1 cellular context compared by ENCODE assay signal in the genomic region with DNA sequence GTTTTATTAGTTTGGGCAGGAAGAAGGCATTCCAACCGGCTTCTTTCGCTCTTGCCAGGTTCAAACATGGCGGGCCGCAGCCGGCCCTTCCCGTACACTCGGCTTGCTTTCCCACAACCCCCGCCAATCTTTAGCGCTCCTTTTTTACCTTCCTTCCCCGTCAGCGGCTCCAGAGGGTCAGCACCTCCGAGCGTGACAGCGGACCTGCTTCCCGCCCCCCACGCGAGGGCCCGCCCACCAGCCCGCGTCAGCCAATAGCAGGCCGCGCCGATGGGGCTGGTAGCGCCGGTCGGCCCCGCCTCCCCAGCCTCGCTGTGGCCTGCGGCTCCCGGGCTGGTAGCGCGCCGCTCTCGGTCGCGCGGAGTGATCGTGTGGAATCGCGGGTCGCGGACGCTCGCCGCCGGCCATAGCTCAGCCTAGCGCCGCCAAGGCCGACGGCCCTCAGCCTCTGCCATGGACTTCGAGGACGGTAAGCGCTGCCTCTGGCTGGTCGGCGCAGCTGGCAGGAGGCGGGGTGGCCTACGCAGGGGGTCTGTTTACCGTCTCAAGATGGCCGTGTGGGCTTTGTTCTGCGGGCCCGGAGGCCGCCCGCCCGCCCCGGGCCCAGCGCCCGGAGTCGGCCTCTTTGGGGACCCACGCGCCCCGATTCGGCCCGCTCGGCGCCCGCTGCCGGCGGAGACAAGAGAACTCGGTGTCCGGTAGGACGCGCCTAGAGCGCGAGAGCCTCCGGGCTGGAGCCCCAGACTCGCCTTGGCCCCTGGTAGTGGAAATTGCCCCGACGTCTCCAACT.
TF ChIP-seq lines count a peak whose summit lies in the region.

A gene with protein sequence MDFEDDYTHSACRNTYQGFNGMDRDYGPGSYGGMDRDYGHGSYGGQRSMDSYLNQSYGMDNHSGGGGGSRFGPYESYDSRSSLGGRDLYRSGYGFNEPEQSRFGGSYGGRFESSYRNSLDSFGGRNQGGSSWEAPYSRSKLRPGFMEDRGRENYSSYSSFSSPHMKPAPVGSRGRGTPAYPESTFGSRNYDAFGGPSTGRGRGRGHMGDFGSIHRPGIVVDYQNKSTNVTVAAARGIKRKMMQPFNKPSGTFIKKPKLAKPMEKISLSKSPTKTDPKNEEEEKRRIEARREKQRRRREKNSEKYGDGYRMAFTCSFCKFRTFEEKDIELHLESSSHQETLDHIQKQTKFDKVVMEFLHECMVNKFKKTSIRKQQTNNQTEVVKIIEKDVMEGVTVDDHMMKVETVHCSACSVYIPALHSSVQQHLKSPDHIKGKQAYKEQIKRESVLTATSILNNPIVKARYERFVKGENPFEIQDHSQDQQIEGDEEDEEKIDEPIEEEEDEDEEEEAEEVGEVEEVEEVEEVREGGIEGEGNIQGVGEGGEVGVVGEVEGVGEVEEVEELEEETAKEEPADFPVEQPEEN (plus strand): TSS at position 306 of the 790 bp plus-strand sequence. CDS start 148 bp downstream, at position 454.

TF ChIP-seq in K562, 482 proteins besides CTCF, POLR2A, EP300 and RAD21 (continued from another document and continues in another):
- TF ChIP-seq ZNF512 (tag; IDR thresholded peaks at IDR 0.05) (no peak), ILK (tag; IDR thresholded peaks at IDR 0.05; ENCODE audit: borderline replicate concordance, low read depth) (no peak), TAL1 (IDR thresholded peaks at IDR 0.05) (no peak), HLTF (IDR thresholded peaks at IDR 0.05) (0 out of 2 replicates have a peak, but pooled peaks have one; percentile 16), VEZF1 (CRISPR knock-in tag; IDR thresholded peaks at IDR 0.05) (peak; percentile 71), NR1H2 (CRISPR knock-in tag; IDR thresholded peaks at IDR 0.05) (peak; percentile 56; the same call in 1 of the 2 replicates), E4F1 (CRISPR knock-in tag; IDR thresholded peaks at IDR 0.05; ENCODE audit: borderline replicate concordance) (no peak), RBBP5 (IDR thresholded peaks at IDR 0.05; ENCODE audit: borderline replicate concordance, insufficient read depth, low read length, poor library complexity, severe bottlenecking) (peak; percentile 99), CREB1 (IDR thresholded peaks at IDR 0.05) (peak; percentile 79), CREB1 (CRISPR knock-in tag; IDR thresholded peaks at IDR 0.05) (peak; percentile 84), ELF4 (CRISPR knock-in tag; IDR thresholded peaks at IDR 0.05) (no peak), ZNF445 (CRISPR knock-in tag; IDR thresholded peaks at IDR 0.05; ENCODE audit: low read depth) (no peak), TFE3 (CRISPR knock-in tag; IDR thresholded peaks at IDR 0.05) (no peak; the same call in 1 of the 2 replicates), ZNF408 (CRISPR knock-in tag; IDR thresholded peaks at IDR 0.05; ENCODE audit: low read depth) (no peak), ZNF140 (CRISPR knock-in tag; IDR thresholded peaks at IDR 0.05) (no peak), DLX4 (CRISPR knock-in tag; IDR thresholded peaks at IDR 0.05) (no peak), PCBP2 (IDR thresholded peaks at IDR 0.05; ENCODE audit: low read depth, low read length, poor library complexity, severe bottlenecking) (no peak), PHTF2 (CRISPR knock-in tag; IDR thresholded peaks at IDR 0.05) (no peak), ATF7 (IDR thresholded peaks at IDR 0.05) (peak; percentile 84), ZEB2 (IDR thresholded peaks at IDR 0.05) (0 out of 2 replicates have a peak, but pooled peaks have one; percentile 20), ZNF347 (CRISPR knock-in tag; IDR thresholded peaks at IDR 0.05; ENCODE audit: low read depth) (no peak), THRA (IDR thresholded peaks at IDR 0.05) (no peak), JUND (IDR thresholded peaks at IDR 0.05; ENCODE audit: borderline replicate concordance, low read depth, low read length) (peak; percentile 30), JUND (tag; IDR thresholded peaks at IDR 0.05; ENCODE audit: borderline replicate concordance, low read depth, low read length) (peak; percentile 50; the same call in 1 of the 3 replicates), ZNF175 (CRISPR knock-in tag; IDR thresholded peaks at IDR 0.05; ENCODE audit: low read depth) (no peak), PATZ1 (CRISPR knock-in tag; IDR thresholded peaks at IDR 0.05; ENCODE audit: borderline replicate concordance) (no peak), RFX5 (IDR thresholded peaks at IDR 0.05; ENCODE audit: low read depth, low read length) (no peak), GATAD2B (IDR thresholded peaks at IDR 0.05; ENCODE audit: borderline replicate concordance) (0 out of 2 replicates have a peak, but pooled peaks have one; percentile 29)
- TF ChIP-seq, protein P1, sequence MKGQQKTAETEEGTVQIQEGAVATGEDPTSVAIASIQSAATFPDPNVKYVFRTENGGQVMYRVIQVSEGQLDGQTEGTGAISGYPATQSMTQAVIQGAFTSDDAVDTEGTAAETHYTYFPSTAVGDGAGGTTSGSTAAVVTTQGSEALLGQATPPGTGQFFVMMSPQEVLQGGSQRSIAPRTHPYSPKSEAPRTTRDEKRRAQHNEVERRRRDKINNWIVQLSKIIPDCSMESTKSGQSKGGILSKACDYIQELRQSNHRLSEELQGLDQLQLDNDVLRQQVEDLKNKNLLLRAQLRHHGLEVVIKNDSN (CRISPR knock-in tag; IDR thresholded peaks at IDR 0.05), result peak; percentile 71
- TF ChIP-seq, protein P2, sequence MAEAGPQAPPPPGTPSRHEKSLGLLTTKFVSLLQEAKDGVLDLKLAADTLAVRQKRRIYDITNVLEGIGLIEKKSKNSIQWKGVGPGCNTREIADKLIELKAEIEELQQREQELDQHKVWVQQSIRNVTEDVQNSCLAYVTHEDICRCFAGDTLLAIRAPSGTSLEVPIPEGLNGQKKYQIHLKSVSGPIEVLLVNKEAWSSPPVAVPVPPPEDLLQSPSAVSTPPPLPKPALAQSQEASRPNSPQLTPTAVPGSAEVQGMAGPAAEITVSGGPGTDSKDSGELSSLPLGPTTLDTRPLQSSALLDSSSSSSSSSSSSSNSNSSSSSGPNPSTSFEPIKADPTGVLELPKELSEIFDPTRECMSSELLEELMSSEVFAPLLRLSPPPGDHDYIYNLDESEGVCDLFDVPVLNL (CRISPR knock-in tag; IDR thresholded peaks at IDR 0.05; ENCODE audit: low read depth), result 0 out of 2 replicates have a peak, but pooled peaks have one; percentile 74
- TF ChIP-seq, protein P3, sequence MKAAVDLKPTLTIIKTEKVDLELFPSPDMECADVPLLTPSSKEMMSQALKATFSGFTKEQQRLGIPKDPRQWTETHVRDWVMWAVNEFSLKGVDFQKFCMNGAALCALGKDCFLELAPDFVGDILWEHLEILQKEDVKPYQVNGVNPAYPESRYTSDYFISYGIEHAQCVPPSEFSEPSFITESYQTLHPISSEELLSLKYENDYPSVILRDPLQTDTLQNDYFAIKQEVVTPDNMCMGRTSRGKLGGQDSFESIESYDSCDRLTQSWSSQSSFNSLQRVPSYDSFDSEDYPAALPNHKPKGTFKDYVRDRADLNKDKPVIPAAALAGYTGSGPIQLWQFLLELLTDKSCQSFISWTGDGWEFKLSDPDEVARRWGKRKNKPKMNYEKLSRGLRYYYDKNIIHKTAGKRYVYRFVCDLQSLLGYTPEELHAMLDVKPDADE (conservative IDR thresholded peaks at IDR 0.05; ENCODE audit: control insufficient read depth, low read depth, low read length), result peak; percentile 47
